18 cellular contexts compared by ENCODE assay signal in the genomic region with DNA sequence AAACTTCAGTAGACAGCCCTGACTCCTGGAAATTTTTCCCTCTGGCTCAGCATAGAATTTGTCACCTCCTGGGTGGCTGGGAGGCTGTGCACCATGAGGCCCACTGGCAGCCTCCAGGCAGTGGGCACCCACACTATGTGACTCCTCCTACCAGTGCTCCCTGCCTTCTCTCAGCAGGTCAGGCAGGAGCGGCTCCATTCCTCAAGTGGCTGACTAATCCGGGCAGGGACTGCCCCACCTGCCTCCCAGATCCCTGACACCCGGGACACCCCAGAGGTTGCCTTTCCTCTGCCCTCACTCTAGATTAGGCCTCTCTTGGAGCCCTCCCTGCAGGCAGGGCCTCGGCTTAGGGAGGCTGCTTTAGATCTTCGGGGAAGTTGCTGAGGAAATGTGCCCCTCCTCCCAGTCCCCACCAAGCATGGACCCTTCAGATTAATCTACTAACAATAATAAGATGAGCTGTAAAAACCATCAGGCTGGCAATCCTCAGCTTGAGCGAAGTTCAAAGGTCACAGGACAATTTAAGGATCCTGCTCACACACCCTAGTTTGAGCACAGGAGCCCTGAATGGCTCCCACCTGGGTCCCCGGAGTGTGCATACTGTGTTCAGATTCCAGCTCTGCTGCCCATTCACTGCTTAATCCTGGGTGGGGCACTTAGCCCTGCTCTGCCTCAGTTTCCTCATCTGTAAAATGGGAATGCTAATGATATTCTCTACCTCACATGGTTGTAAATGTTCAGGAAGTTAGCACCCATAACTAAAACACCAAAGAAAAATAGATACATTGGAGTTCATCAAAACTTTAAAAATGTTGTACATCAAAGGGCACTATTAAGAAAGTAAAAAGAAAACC. TPM values are rescaled to one million over a fixed set of nuclear protein-coding genes. Genes with fewer than 3 reads are reported as not detected.
DNase-seq lines count a peak whose midpoint lies in the region; ATAC-seq, FAIRE-seq and TF ChIP-seq lines count a peak whose summit lies in the region.
"Had no signal": no experiment of that assay in that cellular context is flagged by ENCODE, and none has a peak within 500 bp of the region (broad histone marks: within the 10 kb centered on the region; RNA-seq: fewer than 3 reads in every experiment).

No MANE protein-coding gene starts in this region.

- no peak for FAIRE-seq in HepG2 (lab: Jason Lieb, UNC)
- FAIRE-seq: GM12892 had no signal

- CTCF ChIA-PET in HepG2 (lab: Yijun Ruan, JAX; ENCODE audit: low intra/inter-chr PET ratio, low total read pairs), result no interaction called here

- no peak overlapping the region for H3K4me3 ChIP-seq in RWPE2 (ENCODE audit: severe bottlenecking)
- H3K4me3 ChIP-seq in HepG2 (replicated peaks in 1 of 3; ENCODE audit: insufficient read depth in 1 of 3, low read depth in 2 of 3, low read length in 3 of 3), result no peak overlapping the region

- no peak for TF ChIP-seq CTCF in RWPE2 (IDR thresholded peaks at IDR 0.05; ENCODE audit: poor library complexity, severe bottlenecking)
- TF ChIP-seq CTCF in HepG2 (CRISPR knock-in tag; IDR thresholded peaks at IDR 0.05), result no peak

- no peak for TF ChIP-seq POLR2A in HepG2 (IDR thresholded peaks at IDR 0.05; ENCODE audit: insufficient read depth in 1 of 2, low read depth in 2 of 2, low read length in 2 of 2)

- ATAC-seq in RWPE2 (ENCODE audit: low read depth) (peak; percentile 72), HepG2 (no peak; the same call in 2 of the 3 replicates), HG03108 (IDR thresholded peaks at IDR 0.05; ENCODE audit: unreplicated experiment) (no peak), GM18520 (IDR thresholded peaks at IDR 0.05; ENCODE audit: unreplicated experiment) (no peak)
- ATAC-seq: activated CD8-positive, alpha-beta T cell treated with anti-CD3 and anti-CD28 coated beads, Interleukin-2, amount 10 ng/mL, durations not matched to agents 7 days and 5 days had no signal

- TF ChIP-seq EP300 in HepG2 (IDR thresholded peaks at IDR 0.05; ENCODE audit: low read depth in 2 of 2, low read length in 2 of 2), result no peak
- TF ChIP-seq EP300 in HepG2 (CRISPR knock-in tag; IDR thresholded peaks at IDR 0.05; ENCODE audit: borderline replicate concordance), result no peak

- H3K36me3 ChIP-seq in RWPE2 (ENCODE audit: low read depth), result no peaks in the 10 kb centered on the region
- H3K36me3 ChIP-seq in HepG2 (replicated peaks in 1 of 2; ENCODE audit: control insufficient read depth in 1 of 2, insufficient read depth in 2 of 2, low read length in 2 of 2), result no peaks in the 10 kb centered on the region

- no peaks in the 10 kb centered on the region for H3K79me2 ChIP-seq in HepG2 (ENCODE audit: insufficient read depth, low read length)

- no peak overlapping the region for H3K4me2 ChIP-seq in HepG2 (ENCODE audit: low read depth, low read length)

- H3K4me1 ChIP-seq in RWPE2 (ENCODE audit: insufficient read depth, poor library complexity, severe bottlenecking), result no peaks in the 10 kb centered on the region
- H3K4me1 ChIP-seq in HepG2 (ENCODE audit: insufficient read depth, low read length), result peaks cover 14% of the 10 kb centered on the region

- H4K20me1 ChIP-seq in HepG2 (ENCODE audit: insufficient read depth, low read length), result no peaks in the 10 kb centered on the region

- POLR2A ChIA-PET in HepG2 (lab: Yijun Ruan, JAX), result no interaction called here

- in situ Hi-C loops in HepG2 (cut with HindIII; ENCODE audit: extremely low pct_ligation_motif_present, low pct_unique_long_range_greater_than_20kb), result no loop called here

- no peak overlapping the region for H3K9ac ChIP-seq in HepG2 (ENCODE audit: insufficient read depth, low read depth, low read length)

- intact Hi-C loops in HepG2 (cut with micrococcal nuclease; ENCODE audit: unreplicated experiment), result no loop called here

- DNase-seq in DMS53 treated with DMSO at 0.1 percent for 48 hours (lab: John Stamatoyannopoulos, UW; ENCODE audit: unreplicated experiment) (peak; percentile 42), RWPE2 (ENCODE audit: low spot score) (no peak), HepG2 (ENCODE audit: low spot score) (no peak)
- DNase-seq in central memory CD4-positive, alpha-beta T cell, result no peak
- DNase-seq: activated CD8-positive, alpha-beta T cell treated with anti-CD3 and anti-CD28 coated beads, Interleukin-2, amount 10 ng/mL, durations not matched to agents 7 days and 5 days; COR-L47; effector CD4-positive, alpha-beta T cell; GDM1; HCEC 1CT; MV-4-11; NCI-H2029 treated with DMSO at 0.1 percent for 48 hours; NCI-H524 treated with DMSO at 0.1 percent for 48 hours; nephron progenitor cell had no signal

- no peak overlapping the region for H2AFZ ChIP-seq in HepG2 (ENCODE audit: low read length)

- no TSS peak for BruUV-seq in HepG2 (replicated peaks; lab: Mats Ljungman, UMichigan)

- H3K9me3 ChIP-seq in RWPE2 (ENCODE audit: severe bottlenecking) (no peaks in the 10 kb centered on the region), HepG2 (ENCODE audit: low read length) (no peaks in the 10 kb centered on the region)

- no peak for TF ChIP-seq RAD21 in HepG2 (CRISPR knock-in tag; IDR thresholded peaks at IDR 0.05)

- WGBS in HepG2 (ENCODE audit: low lambda C conversion rate), result 22% methylated on average over 7 of the region's 7 CpGs

- H3K27me3 ChIP-seq in RWPE2 (ENCODE audit: insufficient read depth, poor library complexity, severe bottlenecking), result no peaks in the 10 kb centered on the region
- no peaks in the 10 kb centered on the region; a peak in 4 of 5 replicates for H3K27me3 ChIP-seq in HepG2 (ENCODE audit: control insufficient read depth in 1 of 2, insufficient read depth in 2 of 2, low read length in 2 of 2)

- H3K27ac ChIP-seq in RWPE2 (ENCODE audit: poor library complexity, severe bottlenecking), result no peak overlapping the region
- H3K27ac ChIP-seq in HepG2 (ENCODE audit: extremely low read length, insufficient read depth, low read length), result no peak overlapping the region

RNA-seq across cellular contexts. Expression of a gene that starts 10.0 kb away (rescaled TPM):
- 0.24 and 0.36 TPM in 2 replicates for total RNA-seq in HepG2 (2016; rRNA removed; fragmentation: Illumina TruSeq; extraction: Trizol)
- total RNA-seq in HepG2 (2016; cell fraction: cytosol; rRNA removed; fragmentation: Illumina TruSeq; extraction: Trizol; ENCODE audit: low read depth), result not detected in 2 replicates
- total RNA-seq in HepG2 (2016; cell fraction: insoluble cytoplasmic fraction; rRNA removed; fragmentation: Illumina TruSeq; extraction: Trizol), result 0.09 and 0.32 TPM in 2 replicates
- total RNA-seq in HepG2 (2016; cell fraction: membrane; rRNA removed; fragmentation: Illumina TruSeq; extraction: Trizol), result 0.41 TPM in 1 of 2 replicates, not detected in the other
- 0.47 and 1.0 TPM in 2 replicates for total RNA-seq in HepG2 (2016; cell fraction: nucleus; rRNA removed; fragmentation: Illumina TruSeq; extraction: Trizol)
- 0.18 and 0.22 TPM in 2 replicates for polyA plus RNA-seq in HepG2 (2011; rRNA removed)
- polyA plus RNA-seq in HepG2 (2011; cell fraction: cytosol; rRNA removed), result 0.12 and 0.13 TPM in 2 replicates
- polyA plus RNA-seq in HepG2 (2011; cell fraction: nucleus; rRNA removed), result 0.69 and 1.0 TPM in 2 replicates
- 0.48 and 0.56 TPM in 2 replicates for polyA plus RNA-seq in HepG2 (2012)
- polyA plus RNA-seq in HepG2 (2016; cell fraction: cytosol; fragmentation: Illumina TruSeq; extraction: Trizol; ENCODE audit: low read depth), result not detected in 2 replicates
- 0.36 and 0.41 TPM in 2 replicates for polyA plus RNA-seq in HepG2 (2016; cell fraction: insoluble cytoplasmic fraction; fragmentation: Illumina TruSeq; extraction: Trizol; ENCODE audit: low read depth)
- 0.07 TPM in 1 of 2 replicates, not detected in the other for polyA plus RNA-seq in HepG2 (2016; cell fraction: membrane; fragmentation: Illumina TruSeq; extraction: Trizol; ENCODE audit: low read depth)
- polyA plus RNA-seq in HepG2 (2016; cell fraction: nucleus; fragmentation: Illumina TruSeq; extraction: Trizol; ENCODE audit: insufficient read depth, low read depth), result 0.93 and 1.1 TPM in 2 replicates
- 0.33 TPM in 1 of 2 replicates, not detected in the other for polyA minus RNA-seq in HepG2 (2011; rRNA and poly(A)+ RNA removed; ENCODE audit: low replicate concordance)
- not detected in 2 replicates for polyA minus RNA-seq in HepG2 (2011; cell fraction: cytosol; rRNA and poly(A)+ RNA removed)
- polyA minus RNA-seq in HepG2 (2011; cell fraction: nucleus; rRNA and poly(A)+ RNA removed), result 0.52 and 0.75 TPM in 2 replicates

RNA-seq across cellular contexts. Expression of a gene that starts 19.6 kb away (rescaled TPM):
- 16.0 and 22.7 TPM in 2 replicates for total RNA-seq in HepG2 (2016; rRNA removed; fragmentation: Illumina TruSeq; extraction: Trizol)
- total RNA-seq in HepG2 (2016; cell fraction: cytosol; rRNA removed; fragmentation: Illumina TruSeq; extraction: Trizol; ENCODE audit: low read depth), result 7.3 and 10.0 TPM in 2 replicates
- total RNA-seq in HepG2 (2016; cell fraction: insoluble cytoplasmic fraction; rRNA removed; fragmentation: Illumina TruSeq; extraction: Trizol), result 16.9 and 22.5 TPM in 2 replicates
- 13.4 and 14.3 TPM in 2 replicates for total RNA-seq in HepG2 (2016; cell fraction: membrane; rRNA removed; fragmentation: Illumina TruSeq; extraction: Trizol)
- 30.4 and 33.5 TPM in 2 replicates for total RNA-seq in HepG2 (2016; cell fraction: nucleus; rRNA removed; fragmentation: Illumina TruSeq; extraction: Trizol)
- polyA plus RNA-seq in HepG2 (2011; rRNA removed), result 27.7 and 36.1 TPM in 2 replicates
- 18.4 and 20.0 TPM in 2 replicates for polyA plus RNA-seq in HepG2 (2011; cell fraction: cytosol; rRNA removed)
- 105 and 113 TPM in 2 replicates for polyA plus RNA-seq in HepG2 (2011; cell fraction: nucleus; rRNA removed)
- 23.6 and 33.3 TPM in 2 replicates for polyA plus RNA-seq in HepG2 (2012)
- polyA plus RNA-seq in HepG2 (2016; cell fraction: cytosol; fragmentation: Illumina TruSeq; extraction: Trizol; ENCODE audit: low read depth), result 5.4 and 6.8 TPM in 2 replicates
- 26.1 and 30.3 TPM in 2 replicates for polyA plus RNA-seq in HepG2 (2016; cell fraction: insoluble cytoplasmic fraction; fragmentation: Illumina TruSeq; extraction: Trizol; ENCODE audit: low read depth)
- polyA plus RNA-seq in HepG2 (2016; cell fraction: membrane; fragmentation: Illumina TruSeq; extraction: Trizol; ENCODE audit: low read depth), result 12.5 and 12.8 TPM in 2 replicates
- 76.0 and 77.9 TPM in 2 replicates for polyA plus RNA-seq in HepG2 (2016; cell fraction: nucleus; fragmentation: Illumina TruSeq; extraction: Trizol; ENCODE audit: insufficient read depth, low read depth)
- 18.5 and 34.3 TPM in 2 replicates for polyA minus RNA-seq in HepG2 (2011; rRNA and poly(A)+ RNA removed; ENCODE audit: low replicate concordance)
- 8.6 and 9.4 TPM in 2 replicates for polyA minus RNA-seq in HepG2 (2011; cell fraction: cytosol; rRNA and poly(A)+ RNA removed)
- 53.4 and 55.7 TPM in 2 replicates for polyA minus RNA-seq in HepG2 (2011; cell fraction: nucleus; rRNA and poly(A)+ RNA removed)

RNA-seq across cellular contexts. Expression of a gene that starts 29.6 kb away (rescaled TPM):
- not detected in 2 replicates for total RNA-seq in HepG2 (2016; rRNA removed; fragmentation: Illumina TruSeq; extraction: Trizol)
- total RNA-seq in HepG2 (2016; cell fraction: cytosol; rRNA removed; fragmentation: Illumina TruSeq; extraction: Trizol; ENCODE audit: low read depth), result not detected in 2 replicates
- 0.09 TPM in 1 of 2 replicates, not detected in the other for total RNA-seq in HepG2 (2016; cell fraction: insoluble cytoplasmic fraction; rRNA removed; fragmentation: Illumina TruSeq; extraction: Trizol)
- not detected in 2 replicates for total RNA-seq in HepG2 (2016; cell fraction: membrane; rRNA removed; fragmentation: Illumina TruSeq; extraction: Trizol)
- total RNA-seq in HepG2 (2016; cell fraction: nucleus; rRNA removed; fragmentation: Illumina TruSeq; extraction: Trizol), result not detected in 2 replicates
- 1.4 and 2.2 TPM in 2 replicates for polyA plus RNA-seq in HepG2 (2011; rRNA removed)
- polyA plus RNA-seq in HepG2 (2011; cell fraction: cytosol; rRNA removed), result 0.56 and 1.1 TPM in 2 replicates
- polyA plus RNA-seq in HepG2 (2011; cell fraction: nucleus; rRNA removed), result 7.9 and 10.0 TPM in 2 replicates
- polyA plus RNA-seq in HepG2 (2012), result 4.3 and 5.0 TPM in 2 replicates
- polyA plus RNA-seq in HepG2 (2016; cell fraction: cytosol; fragmentation: Illumina TruSeq; extraction: Trizol; ENCODE audit: low read depth), result not detected in 2 replicates
- polyA plus RNA-seq in HepG2 (2016; cell fraction: insoluble cytoplasmic fraction; fragmentation: Illumina TruSeq; extraction: Trizol; ENCODE audit: low read depth), result not detected in 2 replicates
- polyA plus RNA-seq in HepG2 (2016; cell fraction: membrane; fragmentation: Illumina TruSeq; extraction: Trizol; ENCODE audit: low read depth), result not detected in 2 replicates
- polyA plus RNA-seq in HepG2 (2016; cell fraction: nucleus; fragmentation: Illumina TruSeq; extraction: Trizol; ENCODE audit: insufficient read depth, low read depth), result 1.1 TPM in 1 of 2 replicates, not detected in the other
- 0.07 and 1.3 TPM in 2 replicates for polyA minus RNA-seq in HepG2 (2011; rRNA and poly(A)+ RNA removed; ENCODE audit: low replicate concordance)
- polyA minus RNA-seq in HepG2 (2011; cell fraction: cytosol; rRNA and poly(A)+ RNA removed), result not detected in 2 replicates
- polyA minus RNA-seq in HepG2 (2011; cell fraction: nucleus; rRNA and poly(A)+ RNA removed), result 0.64 and 0.87 TPM in 2 replicates
- total RNA-seq: activated CD8-positive, alpha-beta T cell treated with anti-CD3 and anti-CD28 coated beads, Interleukin-2, amount 10 ng/mL, durations not matched to agents 7 days and 5 days; fibroblast of villous mesenchyme had no signal

RNA-seq across cellular contexts. Expression of a gene that starts 34.3 kb away (rescaled TPM):
- 0.41 and 0.95 TPM in 2 replicates for total RNA-seq in HepG2 (2016; rRNA removed; fragmentation: Illumina TruSeq; extraction: Trizol)
- 0.88 and 1.1 TPM in 2 replicates for total RNA-seq in HepG2 (2016; cell fraction: cytosol; rRNA removed; fragmentation: Illumina TruSeq; extraction: Trizol; ENCODE audit: low read depth)
- total RNA-seq in HepG2 (2016; cell fraction: insoluble cytoplasmic fraction; rRNA removed; fragmentation: Illumina TruSeq; extraction: Trizol), result 0.54 and 0.71 TPM in 2 replicates
- 0.90 and 1.3 TPM in 2 replicates for total RNA-seq in HepG2 (2016; cell fraction: membrane; rRNA removed; fragmentation: Illumina TruSeq; extraction: Trizol)
- 1.1 and 1.6 TPM in 2 replicates for total RNA-seq in HepG2 (2016; cell fraction: nucleus; rRNA removed; fragmentation: Illumina TruSeq; extraction: Trizol)
- 0.05 and 0.11 TPM in 2 replicates for polyA plus RNA-seq in HepG2 (2011; rRNA removed)
- 0.04 and 0.09 TPM in 2 replicates for polyA plus RNA-seq in HepG2 (2011; cell fraction: cytosol; rRNA removed)
- polyA plus RNA-seq in HepG2 (2011; cell fraction: nucleus; rRNA removed), result 0.23 and 0.35 TPM in 2 replicates
- polyA plus RNA-seq in HepG2 (2012), result 0.09 and 0.15 TPM in 2 replicates
- polyA plus RNA-seq in HepG2 (2016; cell fraction: cytosol; fragmentation: Illumina TruSeq; extraction: Trizol; ENCODE audit: low read depth), result 0.40 and 0.55 TPM in 2 replicates
- 1.2 and 1.4 TPM in 2 replicates for polyA plus RNA-seq in HepG2 (2016; cell fraction: insoluble cytoplasmic fraction; fragmentation: Illumina TruSeq; extraction: Trizol; ENCODE audit: low read depth)
- 0.73 and 0.91 TPM in 2 replicates for polyA plus RNA-seq in HepG2 (2016; cell fraction: membrane; fragmentation: Illumina TruSeq; extraction: Trizol; ENCODE audit: low read depth)
- polyA plus RNA-seq in HepG2 (2016; cell fraction: nucleus; fragmentation: Illumina TruSeq; extraction: Trizol; ENCODE audit: insufficient read depth, low read depth), result 1.2 and 1.7 TPM in 2 replicates
- 0.35 and 1.4 TPM in 2 replicates for polyA minus RNA-seq in HepG2 (2011; rRNA and poly(A)+ RNA removed; ENCODE audit: low replicate concordance)
- 0.20 and 0.53 TPM in 2 replicates for polyA minus RNA-seq in HepG2 (2011; cell fraction: cytosol; rRNA and poly(A)+ RNA removed)
- polyA minus RNA-seq in HepG2 (2011; cell fraction: nucleus; rRNA and poly(A)+ RNA removed), result 1.1 and 3.2 TPM in 2 replicates
- total RNA-seq: activated CD8-positive, alpha-beta T cell treated with anti-CD3 and anti-CD28 coated beads, Interleukin-2, amount 10 ng/mL, durations not matched to agents 7 days and 5 days; lung microvascular endothelial cell had no signal

RNA-seq across cellular contexts. Expression of a gene that starts 48.7 kb away (rescaled TPM):
- total RNA-seq in HepG2 (2016; rRNA removed; fragmentation: Illumina TruSeq; extraction: Trizol), result 35.7 and 64.8 TPM in 2 replicates
- total RNA-seq in HepG2 (2016; cell fraction: cytosol; rRNA removed; fragmentation: Illumina TruSeq; extraction: Trizol; ENCODE audit: low read depth), result 38.7 and 45.5 TPM in 2 replicates
- total RNA-seq in HepG2 (2016; cell fraction: insoluble cytoplasmic fraction; rRNA removed; fragmentation: Illumina TruSeq; extraction: Trizol), result 31.6 and 65.5 TPM in 2 replicates
- 64.2 and 68.5 TPM in 2 replicates for total RNA-seq in HepG2 (2016; cell fraction: membrane; rRNA removed; fragmentation: Illumina TruSeq; extraction: Trizol)
- total RNA-seq in HepG2 (2016; cell fraction: nucleus; rRNA removed; fragmentation: Illumina TruSeq; extraction: Trizol), result 65.8 and 68.8 TPM in 2 replicates
- polyA plus RNA-seq in HepG2 (2011; rRNA removed), result 36.1 and 38.1 TPM in 2 replicates
- polyA plus RNA-seq in HepG2 (2011; cell fraction: cytosol; rRNA removed), result 16.3 and 29.3 TPM in 2 replicates
- polyA plus RNA-seq in HepG2 (2011; cell fraction: nucleus; rRNA removed), result 301 and 348 TPM in 2 replicates
- 22.4 and 25.0 TPM in 2 replicates for polyA plus RNA-seq in HepG2 (2012)
- 38.7 and 44.0 TPM in 2 replicates for polyA plus RNA-seq in HepG2 (2016; cell fraction: cytosol; fragmentation: Illumina TruSeq; extraction: Trizol; ENCODE audit: low read depth)
- polyA plus RNA-seq in HepG2 (2016; cell fraction: insoluble cytoplasmic fraction; fragmentation: Illumina TruSeq; extraction: Trizol; ENCODE audit: low read depth), result 36.7 and 39.9 TPM in 2 replicates
- 62.1 and 66.1 TPM in 2 replicates for polyA plus RNA-seq in HepG2 (2016; cell fraction: membrane; fragmentation: Illumina TruSeq; extraction: Trizol; ENCODE audit: low read depth)
- polyA plus RNA-seq in HepG2 (2016; cell fraction: nucleus; fragmentation: Illumina TruSeq; extraction: Trizol; ENCODE audit: insufficient read depth, low read depth), result 150 and 152 TPM in 2 replicates
- 11.3 and 57.4 TPM in 2 replicates for polyA minus RNA-seq in HepG2 (2011; rRNA and poly(A)+ RNA removed; ENCODE audit: low replicate concordance)
- polyA minus RNA-seq in HepG2 (2011; cell fraction: cytosol; rRNA and poly(A)+ RNA removed), result 12.1 and 17.9 TPM in 2 replicates
- 52.6 and 68.2 TPM in 2 replicates for polyA minus RNA-seq in HepG2 (2011; cell fraction: nucleus; rRNA and poly(A)+ RNA removed)
